11 cellular contexts compared by ENCODE assay signal in the genomic region with DNA sequence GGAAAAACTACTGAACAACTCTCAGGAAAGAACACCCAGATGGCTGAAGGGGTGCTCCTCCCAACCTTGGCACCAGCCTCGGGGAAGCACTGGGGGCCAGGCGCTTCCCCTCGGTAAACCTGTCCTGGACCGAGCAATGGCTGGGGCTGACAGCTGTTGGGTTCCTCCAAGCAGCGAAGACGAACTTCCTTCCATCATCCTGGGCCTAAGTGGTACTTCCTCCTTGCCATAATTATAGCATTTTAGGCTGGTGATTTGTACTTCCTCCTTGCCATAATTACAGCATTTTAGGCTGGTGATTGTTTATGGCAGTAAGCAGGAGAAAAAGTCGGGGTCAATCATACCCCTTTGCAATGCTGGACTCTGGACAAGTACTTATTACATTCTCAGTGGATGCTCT.
DNase-seq lines count a peak whose midpoint lies in the region; ATAC-seq and TF ChIP-seq lines count a peak whose summit lies in the region.
"Had no signal": no experiment of that assay in that cellular context is flagged by ENCODE, and none has a peak within 500 bp of the region (broad histone marks: within the 10 kb centered on the region; RNA-seq: fewer than 3 reads in every experiment).

No MANE protein-coding gene starts in this region.

- H3K9ac ChIP-seq in Karpas-422 (ENCODE audit: low read length), result peak overlapping the region; percentile 27; the same call in 1 of the 2 replicates

- no peaks in the 10 kb centered on the region for H3K36me3 ChIP-seq in Karpas-422 (ENCODE audit: insufficient read depth, low read length)
- H3K36me3 ChIP-seq in adrenal gland (replicated peaks in 1 of 2), result no peaks in the 10 kb centered on the region
- H3K36me3 ChIP-seq: gastrocnemius medialis had no signal

- POLR2A ChIA-PET in CD4-positive, alpha-beta T cell (lab: Charles Lee), result interaction anchor here (0.8 to 1.6 kb wide), 5 partner anchors 24 to 821 kb away, joined by 3 to 23 read pairs (median 4); a partner anchor contains a TSS

- H2AFZ ChIP-seq in Karpas-422 (ENCODE audit: low read length), result peak overlapping the region; percentile 69; the same call in 1 of the 2 replicates

- no peaks in the 10 kb centered on the region for H3K79me2 ChIP-seq in Karpas-422 (ENCODE audit: low read length)

- no peaks in the 10 kb centered on the region for H3K9me3 ChIP-seq in CD4-positive, alpha-beta T cell (ENCODE audit: control insufficient read depth, low read length)
- H3K9me3 ChIP-seq in Karpas-422 (ENCODE audit: low read length), result no peaks in the 10 kb centered on the region
- no peaks in the 10 kb centered on the region for H3K9me3 ChIP-seq in adrenal gland (replicated peaks in 1 of 3)
- H3K9me3 ChIP-seq: gastrocnemius medialis had no signal

- CTCF ChIA-PET in CD4-positive, alpha-beta T cell (lab: Charles Lee), result no interaction called here

- no peak for TF ChIP-seq CTCF in CD4-positive, alpha-beta T cell (IDR thresholded peaks at IDR 0.05)
- no peak for TF ChIP-seq CTCF in adrenal gland (IDR thresholded peaks at IDR 0.05)

- H4K20me1 ChIP-seq in Karpas-422 (ENCODE audit: insufficient read depth, low read depth, low read length), result no peaks in the 10 kb centered on the region

- H3K4me2 ChIP-seq in Karpas-422 (ENCODE audit: low read depth, low read length, poor library complexity, severe bottlenecking), result peak overlapping the region; percentile 17

- TF ChIP-seq POLR2A in adrenal gland (IDR thresholded peaks at IDR 0.05), result no peak

- peaks cover 77% of the 10 kb centered on the region for H3K4me1 Mint-ChIP-seq in CD4-positive, alpha-beta T cell (ENCODE audit: low read depth)
- H3K4me1 Mint-ChIP-seq in activated naive CD8-positive, alpha-beta T cell treated with anti-CD3 and anti-CD28 coated beads for 36 hours, result peaks cover 41% of the 10 kb centered on the region
- H3K4me1 Mint-ChIP-seq in natural killer cell treated with Interleukin-12 subunit alpha and Interleukin-12 subunit beta and Interleukin-15 and Interleukin-18, amount 100 ng/mL, for 72 hours (ENCODE audit: low read depth in 2 of 2), result peaks cover 27 to 28% of the 10 kb centered on the region in 2 donors

- H3K4me3 ChIP-seq in Karpas-422 (ENCODE audit: low read length) (no peak overlapping the region), adrenal gland (no peak overlapping the region)
- H3K4me3 ChIP-seq: gastrocnemius medialis had no signal

- H3K36me3 Mint-ChIP-seq in CD4-positive, alpha-beta T cell (ENCODE audit: low read depth), result no peaks in the 10 kb centered on the region
- H3K36me3 Mint-ChIP-seq in activated naive CD8-positive, alpha-beta T cell treated with anti-CD3 and anti-CD28 coated beads for 36 hours, result peaks cover 31% of the 10 kb centered on the region
- no peaks in the 10 kb centered on the region for H3K36me3 Mint-ChIP-seq in natural killer cell treated with Interleukin-12 subunit alpha and Interleukin-12 subunit beta and Interleukin-15 and Interleukin-18, amount 100 ng/mL, for 72 hours

- H3K9me2 ChIP-seq in Karpas-422 (replicated peaks; ENCODE audit: insufficient read depth, low read length), result no peaks in the 10 kb centered on the region

- no peaks in the 10 kb centered on the region for H3K9me3 Mint-ChIP-seq in CD4-positive, alpha-beta T cell
- H3K9me3 Mint-ChIP-seq in activated naive CD8-positive, alpha-beta T cell treated with anti-CD3 and anti-CD28 coated beads for 36 hours, result peaks cover 1% of the 10 kb centered on the region
- no peaks in the 10 kb centered on the region for H3K9me3 Mint-ChIP-seq in natural killer cell treated with Interleukin-12 subunit alpha and Interleukin-12 subunit beta and Interleukin-15 and Interleukin-18, amount 100 ng/mL, for 72 hours
- H3K9me3 Mint-ChIP-seq: nephron had no signal

- intact Hi-C loops in CD4-positive, alpha-beta T cell (cut with DNase I, micrococcal nuclease), result loop anchor here in 1 of 2 experiments (2.0 kb wide), 1 partner anchor 36 kb away; no protein-coding TSS in a partner anchor
- intact Hi-C loops in adrenal gland (cut with DNase I), result no loop called here

- no peak for DNase-seq in CD4-positive, alpha-beta T cell
- DNase-seq in Karpas-422 (peak; percentile 50), NK-92 (lab: John Stamatoyannopoulos, UW; ENCODE audit: unreplicated experiment) (no peak), adrenal gland (no peak), NCI-H1105 (lab: John Stamatoyannopoulos, UW) (no peak)
- DNase-seq in activated naive CD8-positive, alpha-beta T cell treated with anti-CD3 and anti-CD28 coated beads for 36 hours, result no peak
- no peak for DNase-seq in natural killer cell treated with Interleukin-12 subunit alpha and Interleukin-12 subunit beta and Interleukin-15 and Interleukin-18, amount 100 ng/mL, for 72 hours (ENCODE audit: low spot score)
- DNase-seq: gastrocnemius medialis had no signal

- H3K4me1 ChIP-seq in Karpas-422 (ENCODE audit: low read length), result peaks cover 13% of the 10 kb centered on the region
- no peaks in the 10 kb centered on the region for H3K4me1 ChIP-seq in adrenal gland (replicated peaks in 1 of 2)

- peak; percentile 24 for ATAC-seq in CD4-positive, alpha-beta T cell (ENCODE audit: poor library complexity)
- peak; percentile 3 to 4 for ATAC-seq in natural killer cell treated with Interleukin-12 subunit alpha and Interleukin-12 subunit beta and Interleukin-15 and Interleukin-18, amount 100 ng/mL, for 72 hours
- ATAC-seq in HG02588 (IDR thresholded peaks at IDR 0.05; ENCODE audit: unreplicated experiment), result no peak
- ATAC-seq: gastrocnemius medialis had no signal

- WGBS in adrenal gland, 4 donors, result 41 to 60% (median 50%) methylated on average over 3 to 7 of the region's 7 CpGs

- H3K27me3 ChIP-seq in CD4-positive, alpha-beta T cell (ENCODE audit: control insufficient read depth, insufficient read depth, low read length), result no peaks in the 10 kb centered on the region
- H3K27me3 ChIP-seq in Karpas-422 (ENCODE audit: low read length), result no peaks in the 10 kb centered on the region
- H3K27me3 ChIP-seq in adrenal gland, result no peaks in the 10 kb centered on the region
- H3K27me3 ChIP-seq: gastrocnemius medialis had no signal

- H3K4me3 Mint-ChIP-seq in CD4-positive, alpha-beta T cell, result peak overlapping the region; percentile 57
- H3K4me3 Mint-ChIP-seq in activated naive CD8-positive, alpha-beta T cell treated with anti-CD3 and anti-CD28 coated beads for 36 hours, result no peak overlapping the region
- no peak overlapping the region for H3K4me3 Mint-ChIP-seq in natural killer cell treated with Interleukin-12 subunit alpha and Interleukin-12 subunit beta and Interleukin-15 and Interleukin-18, amount 100 ng/mL, for 72 hours
- H3K4me3 Mint-ChIP-seq: nephron had no signal

- peak overlapping the region; percentile 80 for H3K27ac Mint-ChIP-seq in CD4-positive, alpha-beta T cell
- H3K27ac Mint-ChIP-seq in activated naive CD8-positive, alpha-beta T cell treated with anti-CD3 and anti-CD28 coated beads for 36 hours, result peak overlapping the region; percentile 50
- H3K27ac Mint-ChIP-seq in natural killer cell treated with Interleukin-12 subunit alpha and Interleukin-12 subunit beta and Interleukin-15 and Interleukin-18, amount 100 ng/mL, for 72 hours, result peak overlapping the region; percentile 70 to 88
- H3K27ac Mint-ChIP-seq: nephron had no signal

- H3K27ac ChIP-seq in CD4-positive, alpha-beta T cell (ENCODE audit: low read depth, low read length), result peak overlapping the region; percentile 41
- peak overlapping the region; percentile 63 for H3K27ac ChIP-seq in Karpas-422 (ENCODE audit: low read length)
- peak overlapping the region in 1 of 5 donors; percentile 64 for H3K27ac ChIP-seq in adrenal gland
- H3K27ac ChIP-seq: VCaP had no signal

- H3K27me3 Mint-ChIP-seq in CD4-positive, alpha-beta T cell, result no peaks in the 10 kb centered on the region
- H3K27me3 Mint-ChIP-seq in activated naive CD8-positive, alpha-beta T cell treated with anti-CD3 and anti-CD28 coated beads for 36 hours, result no peaks in the 10 kb centered on the region
- H3K27me3 Mint-ChIP-seq in natural killer cell treated with Interleukin-12 subunit alpha and Interleukin-12 subunit beta and Interleukin-15 and Interleukin-18, amount 100 ng/mL, for 72 hours, result peaks cover 0 to 3% of the 10 kb centered on the region in 2 donors
